ENCODE assay signal across 1 cellular context in the genomic region with DNA sequence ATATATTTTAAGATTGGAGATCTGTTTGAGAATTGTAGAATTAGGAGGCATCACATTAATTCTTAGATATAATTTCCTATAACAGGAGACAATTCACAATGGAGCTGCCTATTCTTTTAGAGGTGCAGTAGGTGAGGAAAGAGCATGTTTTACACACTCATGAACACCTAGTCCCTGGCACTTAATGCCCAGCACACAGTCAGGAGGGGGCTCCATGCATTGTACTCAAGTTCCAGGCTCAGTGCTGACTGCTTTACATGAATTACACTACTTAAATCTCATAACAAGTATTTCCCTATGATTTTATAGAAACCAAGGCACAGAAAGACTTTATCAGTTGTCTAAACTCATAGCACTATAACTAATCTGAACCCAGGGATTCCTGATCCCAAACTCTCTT.
TF ChIP-seq lines count a peak whose summit lies in the region.

No MANE protein-coding gene starts in this region.

TF ChIP-seq in HepG2, 621 proteins besides CTCF, POLR2A, EP300 and RAD21:
- TF ChIP-seq ZNF350 (CRISPR knock-in tag; IDR thresholded peaks at IDR 0.05; ENCODE audit: borderline replicate concordance, low read depth) (no peak), FOSL2 (CRISPR knock-in tag; IDR thresholded peaks at IDR 0.05) (no peak), ZNF563 (CRISPR knock-in tag; IDR thresholded peaks at IDR 0.05) (no peak), SMAD1 (CRISPR knock-in tag; IDR thresholded peaks at IDR 0.05; ENCODE audit: borderline replicate concordance, low read depth) (no peak), ARNT (IDR thresholded peaks at IDR 0.05) (no peak), ZNF552 (CRISPR knock-in tag; IDR thresholded peaks at IDR 0.05; ENCODE audit: borderline replicate concordance) (no peak), TBX2 (CRISPR knock-in tag; IDR thresholded peaks at IDR 0.05; ENCODE audit: borderline replicate concordance) (no peak), SRSF1 (optimal IDR thresholded peaks at IDR 0.05; ENCODE audit: low read depth, low read length) (no peak), ATAD3A (CRISPR knock-in tag; IDR thresholded peaks at IDR 0.05) (no peak), TCF12 (IDR thresholded peaks at IDR 0.05) (no peak), TCF12 (CRISPR knock-in tag; IDR thresholded peaks at IDR 0.05) (no peak), ZNF570 (CRISPR knock-in tag; IDR thresholded peaks at IDR 0.05; ENCODE audit: borderline replicate concordance) (no peak), NR2F6 (IDR thresholded peaks at IDR 0.05) (no peak), NR2F6 (CRISPR knock-in tag; IDR thresholded peaks at IDR 0.05) (no peak), ZNF234 (CRISPR knock-in tag; conservative IDR thresholded peaks at IDR 0.05) (no peak), ZNF251 (CRISPR knock-in tag; IDR thresholded peaks at IDR 0.05) (no peak), ZNF879 (CRISPR knock-in tag; IDR thresholded peaks at IDR 0.05) (no peak), IKZF4 (CRISPR knock-in tag; IDR thresholded peaks at IDR 0.05; ENCODE audit: borderline replicate concordance, low read depth, not compliant biosample characterization) (no peak), ESRRA (CRISPR knock-in tag; IDR thresholded peaks at IDR 0.05; ENCODE audit: low read depth) (no peak)
- TF ChIP-seq, protein P1, sequence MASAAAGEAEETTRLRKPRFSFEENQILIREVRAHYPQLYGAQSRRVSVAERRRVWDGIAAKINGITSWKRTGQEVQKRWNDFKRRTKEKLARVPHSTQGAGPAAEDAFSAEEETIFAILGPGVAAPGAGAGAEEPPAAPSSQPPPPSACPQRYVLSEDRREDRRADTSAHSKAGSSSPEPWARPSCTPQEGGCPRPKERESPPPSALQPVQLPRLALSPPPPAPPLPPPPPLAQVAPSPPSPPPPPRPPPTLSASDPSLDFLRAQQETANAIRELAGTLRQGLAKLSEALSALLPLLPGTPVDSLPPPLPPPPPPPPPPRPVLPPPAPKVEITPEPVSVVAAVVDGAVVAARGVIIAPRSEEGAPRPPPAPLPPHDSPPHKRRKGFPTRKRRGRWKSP (CRISPR knock-in tag; IDR thresholded peaks at IDR 0.05) = no peak
- TF ChIP-seq, protein P2, sequence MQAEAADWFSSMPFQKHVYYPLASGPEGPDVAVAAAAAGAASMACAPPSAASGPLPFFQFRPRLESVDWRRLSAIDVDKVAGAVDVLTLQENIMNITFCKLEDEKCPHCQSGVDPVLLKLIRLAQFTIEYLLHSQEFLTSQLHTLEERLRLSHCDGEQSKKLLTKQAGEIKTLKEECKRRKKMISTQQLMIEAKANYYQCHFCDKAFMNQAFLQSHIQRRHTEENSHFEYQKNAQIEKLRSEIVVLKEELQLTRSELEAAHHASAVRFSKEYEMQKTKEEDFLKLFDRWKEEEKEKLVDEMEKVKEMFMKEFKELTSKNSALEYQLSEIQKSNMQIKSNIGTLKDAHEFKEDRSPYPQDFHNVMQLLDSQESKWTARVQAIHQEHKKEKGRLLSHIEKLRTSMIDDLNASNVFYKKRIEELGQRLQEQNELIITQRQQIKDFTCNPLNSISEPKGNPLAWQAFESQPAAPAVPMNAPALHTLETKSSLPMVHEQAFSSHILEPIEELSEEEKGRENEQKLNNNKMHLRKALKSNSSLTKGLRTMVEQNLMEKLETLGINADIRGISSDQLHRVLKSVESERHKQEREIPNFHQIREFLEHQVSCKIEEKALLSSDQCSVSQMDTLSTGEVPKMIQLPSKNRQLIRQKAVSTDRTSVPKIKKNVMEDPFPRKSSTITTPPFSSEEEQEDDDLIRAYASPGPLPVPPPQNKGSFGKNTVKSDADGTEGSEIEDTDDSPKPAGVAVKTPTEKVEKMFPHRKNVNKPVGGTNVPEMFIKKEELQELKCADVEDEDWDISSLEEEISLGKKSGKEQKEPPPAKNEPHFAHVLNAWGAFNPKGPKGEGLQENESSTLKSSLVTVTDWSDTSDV (CRISPR knock-in tag; IDR thresholded peaks at IDR 0.05) = no peak
